ENCODE assay signal across 11 cellular contexts in the genomic region with DNA sequence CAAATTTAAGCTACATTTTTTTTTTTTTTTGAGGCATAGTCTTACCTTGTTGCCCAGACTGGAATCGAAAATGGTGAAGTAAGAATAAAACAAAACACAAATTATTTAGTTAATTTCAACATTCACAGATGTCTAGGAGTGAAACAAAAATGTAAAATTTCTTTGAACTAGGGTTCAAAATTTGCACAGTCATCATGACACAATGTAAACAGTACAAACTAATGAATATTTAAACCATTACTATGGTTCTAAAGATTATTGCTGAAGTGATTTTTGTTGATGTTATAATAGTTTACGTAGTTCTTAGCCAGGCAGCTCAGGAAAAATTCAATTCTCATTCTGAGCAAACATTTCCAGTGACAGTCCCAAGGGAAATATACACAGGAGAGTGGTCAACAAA.
"Had no signal": no experiment of that assay in that cellular context is flagged by ENCODE, and none has a peak within 500 bp of the region (broad histone marks: within the 10 kb centered on the region; RNA-seq: fewer than 3 reads in every experiment).

No MANE protein-coding gene starts in this region.

- H3K9ac ChIP-seq: GM23248, KMS-11 had no signal

- H3K27ac ChIP-seq: GM23248, HL-60, KMS-11 had no signal

- H3K4me2 ChIP-seq: KMS-11 had no signal

- FAIRE-seq: HTR-8/SVneo had no signal

- DNase-seq: GM23248, GOT3, H7, HFFc6, Karpas-422, KBM-7 had no signal

- H3K9me3 ChIP-seq: HAP-1 had no signal

- H2AFZ ChIP-seq: GM23248 had no signal

- H3K4me1 ChIP-seq: HAP-1 had no signal

- ATAC-seq: HCT116 had no signal

- H3K36me3 ChIP-seq: HAP-1 had no signal

- H3K4me3 ChIP-seq: GM23248, HAP-1 had no signal
